1 cellular context compared by ENCODE assay signal in genomic region chr17:81097134-81097942, GRCh38.
TF ChIP-seq lines count a peak whose summit lies in the region.

No MANE protein-coding gene starts in this region.

TF ChIP-seq in HepG2, 621 proteins besides CTCF, POLR2A, EP300 and RAD21 (continued from another document and continues in another):
- TF ChIP-seq CHD4 (IDR thresholded peaks at IDR 0.05; ENCODE audit: borderline replicate concordance, low read length) (no peak), ZBTB46 (CRISPR knock-in tag; IDR thresholded peaks at IDR 0.05; ENCODE audit: borderline replicate concordance) (0 out of 2 replicates have a peak, but pooled peaks have one; percentile 45), SP1 (IDR thresholded peaks at IDR 0.05) (no peak), SP1 (CRISPR knock-in tag; IDR thresholded peaks at IDR 0.05) (peak; percentile 78), PPARG (CRISPR knock-in tag; conservative IDR thresholded peaks at IDR 0.05) (no peak), ZNF33B (CRISPR knock-in tag; IDR thresholded peaks at IDR 0.05) (0 out of 2 replicates have a peak, but pooled peaks have one; percentile 31), ZNF891 (CRISPR knock-in tag; IDR thresholded peaks at IDR 0.05) (no peak), POLR2AphosphoS2 (IDR thresholded peaks at IDR 0.05; ENCODE audit: low read depth, low read length) (no peak), MZF1 (CRISPR knock-in tag; IDR thresholded peaks at IDR 0.05; ENCODE audit: borderline replicate concordance) (no peak), YEATS2 (CRISPR knock-in tag; IDR thresholded peaks at IDR 0.05; ENCODE audit: borderline replicate concordance) (no peak), CENPX (CRISPR knock-in tag; IDR thresholded peaks at IDR 0.05) (no peak), CHD2 (IDR thresholded peaks at IDR 0.05; ENCODE audit: low read depth, low read length) (no peak), NR2F6 (IDR thresholded peaks at IDR 0.05) (no peak; the same call in 1 of the 2 replicates), NR2F6 (CRISPR knock-in tag; IDR thresholded peaks at IDR 0.05) (no peak; the same call in 1 of the 2 replicates), NR1H2 (CRISPR knock-in tag; IDR thresholded peaks at IDR 0.05; ENCODE audit: borderline replicate concordance, low read depth) (no peak), NKX3-1 (CRISPR knock-in tag; IDR thresholded peaks at IDR 0.05) (no peak), TBP (CRISPR knock-in tag; IDR thresholded peaks at IDR 0.05) (no peak), ZNF775 (CRISPR knock-in tag; IDR thresholded peaks at IDR 0.05; ENCODE audit: borderline replicate concordance) (no peak), ZFP91 (CRISPR knock-in tag; IDR thresholded peaks at IDR 0.05; ENCODE audit: borderline replicate concordance) (peak; percentile 61), MIXL1 (CRISPR knock-in tag; IDR thresholded peaks at IDR 0.05) (0 out of 2 replicates have a peak, but pooled peaks have one; percentile 28), SAFB2 (CRISPR knock-in tag; IDR thresholded peaks at IDR 0.05; ENCODE audit: borderline replicate concordance, low read depth) (no peak), SOX5 (CRISPR knock-in tag; IDR thresholded peaks at IDR 0.05; ENCODE audit: borderline replicate concordance) (no peak), SALL2 (CRISPR knock-in tag; IDR thresholded peaks at IDR 0.05) (peak; percentile 42; the same call in 1 of the 2 replicates), HNF4A (CRISPR knock-in tag; IDR thresholded peaks at IDR 0.05) (peak; percentile 12; the same call in 1 of the 2 replicates), ZBTB40 (IDR thresholded peaks at IDR 0.05) (no peak), ZBTB40 (CRISPR knock-in tag; IDR thresholded peaks at IDR 0.05) (no peak), ZNF687 (CRISPR knock-in tag; IDR thresholded peaks at IDR 0.05) (peak; percentile 78), PREB (CRISPR knock-in tag; IDR thresholded peaks at IDR 0.05) (peak; percentile 25; the same call in 1 of the 2 replicates), ZNF589 (CRISPR knock-in tag; conservative IDR thresholded peaks at IDR 0.05) (no peak), ZNF431 (CRISPR knock-in tag; IDR thresholded peaks at IDR 0.05; ENCODE audit: borderline replicate concordance, low read depth) (0 out of 2 replicates have a peak, but pooled peaks have one; percentile 14), JUNB (CRISPR knock-in tag; IDR thresholded peaks at IDR 0.05; ENCODE audit: borderline replicate concordance) (no peak), IRF9 (CRISPR knock-in tag; IDR thresholded peaks at IDR 0.05; ENCODE audit: borderline replicate concordance) (peak; percentile 55; the same call in 1 of the 2 replicates), ZNF644 (CRISPR knock-in tag; IDR thresholded peaks at IDR 0.05; ENCODE audit: low read depth) (no peak), ATF7-NPFF (CRISPR knock-in tag; IDR thresholded peaks at IDR 0.05; ENCODE audit: low read depth) (no peak), ZKSCAN5 (CRISPR knock-in tag; IDR thresholded peaks at IDR 0.05) (no peak), REL (CRISPR knock-in tag; conservative IDR thresholded peaks at IDR 0.05) (no peak), RNF2 (conservative IDR thresholded peaks at IDR 0.05; ENCODE audit: low read depth) (no peak), PRDM15 (CRISPR knock-in tag; IDR thresholded peaks at IDR 0.05) (no peak), ZNF143 (CRISPR knock-in tag; IDR thresholded peaks at IDR 0.05) (no peak), NCOR1 (IDR thresholded peaks at IDR 0.05; ENCODE audit: borderline replicate concordance, low read length) (no peak)
